ENCODE assay signal across 8 cellular contexts in the genomic region with DNA sequence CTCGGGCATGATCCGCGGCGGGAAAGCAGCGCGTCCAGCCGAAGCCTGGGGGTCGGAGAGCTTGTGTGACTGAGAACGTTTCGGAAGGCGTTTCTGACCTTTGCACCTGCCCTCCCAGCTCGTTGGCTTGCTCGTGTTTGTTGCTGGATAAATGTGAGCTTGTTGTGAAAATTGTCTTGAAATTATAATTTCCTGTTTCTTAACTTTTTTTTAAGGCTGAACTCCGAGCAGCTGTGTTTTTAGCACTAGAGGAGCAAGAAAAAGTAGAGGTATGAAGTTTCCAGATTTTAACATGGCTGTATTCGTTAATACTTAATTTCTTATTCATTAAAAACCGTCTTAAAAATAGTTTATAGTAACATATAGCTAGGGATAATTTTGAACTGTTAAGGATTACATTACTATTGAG. TPM values are rescaled to one million over a fixed set of nuclear protein-coding genes. Genes with fewer than 3 reads are reported as not detected.
DNase-seq lines count a peak whose midpoint lies in the region; ATAC-seq and TF ChIP-seq lines count a peak whose summit lies in the region.

No MANE protein-coding gene starts in this region.

- no peaks in the 10 kb centered on the region for H3K9me2 ChIP-seq in SK-N-SH

- peaks cover 15% of the 10 kb centered on the region for H3K36me3 Mint-ChIP-seq in T-helper 1 cell treated with Interleukin-12 subunit alpha and Interleukin-12 subunit beta and Interleukin-4 antibody, amounts not matched to agents 30 μg/mL and 1 μg/mL, for 36 hours (ENCODE audit: low read depth)

- peak overlapping the region; percentile 42 to 86; a peak in 3 of 4 replicates for H3K27ac ChIP-seq in SK-N-SH (ENCODE audit: low read depth in 2 of 2, low read length in 1 of 2)
- H3K27ac ChIP-seq in foreskin keratinocyte = peak overlapping the region; percentile 6

- TF ChIP-seq EP300 in SK-N-SH (IDR thresholded peaks at IDR 0.05; ENCODE audit: borderline replicate concordance in 1 of 2, low read depth in 1 of 2, low read length in 1 of 2) = no peak

- peak overlapping the region; percentile 64 for H3K27ac Mint-ChIP-seq in T-helper 1 cell treated with Interleukin-12 subunit alpha and Interleukin-12 subunit beta and Interleukin-4 antibody, amounts not matched to agents 30 μg/mL and 1 μg/mL, for 36 hours

- no peaks in the 10 kb centered on the region for H3K27me3 Mint-ChIP-seq in T-helper 1 cell treated with Interleukin-12 subunit alpha and Interleukin-12 subunit beta and Interleukin-4 antibody, amounts not matched to agents 30 μg/mL and 1 μg/mL, for 36 hours (ENCODE audit: low read depth)

- H3K9ac ChIP-seq in SK-N-SH = peak overlapping the region; percentile 81

- peaks cover 5% of the 10 kb centered on the region for H4K20me1 ChIP-seq in SK-N-SH (ENCODE audit: insufficient read depth)

- no peaks in the 10 kb centered on the region for H3K9me3 ChIP-seq in SK-N-SH

- H3K4me1 Mint-ChIP-seq in T-helper 1 cell treated with Interleukin-12 subunit alpha and Interleukin-12 subunit beta and Interleukin-4 antibody, amounts not matched to agents 30 μg/mL and 1 μg/mL, for 36 hours (ENCODE audit: low read depth) = peaks cover 29% of the 10 kb centered on the region

- TF ChIP-seq CTCF in SK-N-SH (IDR thresholded peaks at IDR 0.05) = no peak
- TF ChIP-seq CTCF in foreskin keratinocyte (conservative IDR thresholded peaks at IDR 0.05) = no peak
- no peak for TF ChIP-seq CTCF in retinal pigment epithelial cell (conservative IDR thresholded peaks at IDR 0.05; ENCODE audit: low read depth, low read length)

- 8% methylated on average over 13 of the region's 16 CpGs for WGBS in SK-N-SH (ENCODE audit: low lambda C conversion rate)

- CTCF ChIA-PET in SK-N-SH (lab: Yijun Ruan, JAX) = interaction anchor here (0.6 to 3.4 kb wide), 9 partner anchors 10 to 152 kb away, joined by 3 to 27 read pairs (median 4); no protein-coding TSS in a partner anchor

- ATAC-seq in SK-N-SH treated with all-trans-retinoic acid at 6 μM for 48 hours (no peak), foreskin keratinocyte (no peak), GM21786 (IDR thresholded peaks at IDR 0.05; ENCODE audit: unreplicated experiment) (no peak)

- H3F3A ChIP-seq in SK-N-SH (replicated peaks; ENCODE audit: insufficient read depth) = peaks cover 3% of the 10 kb centered on the region

- no peak for DNase-seq in SK-N-SH
- DNase-seq in foreskin keratinocyte = no peak
- DNase-seq in retinal pigment epithelial cell (ENCODE audit: low read depth) = no peak
- no peak for DNase-seq in NCI-H2029 treated with DMSO at 0.1 percent for 48 hours (lab: John Stamatoyannopoulos, UW)
- DNase-seq in DMS 273 treated with DMSO at 0.1 percent for 48 hours (lab: John Stamatoyannopoulos, UW) = no peak

- POLR2A ChIA-PET in SK-N-SH (lab: Yijun Ruan, JAX) = interaction anchor here (0.7 to 0.9 kb wide), 2 partner anchors 30 to 43 kb away, joined by 3 to 4 read pairs; partner anchors contain the start of gene RNASET2

- peak overlapping the region; percentile 87 for H3K4me2 ChIP-seq in SK-N-SH

- H2AFZ ChIP-seq in SK-N-SH (ENCODE audit: low read depth) = peak overlapping the region; percentile 87; the same call in 1 of the 2 replicates

- H3K4me3 Mint-ChIP-seq in T-helper 1 cell treated with Interleukin-12 subunit alpha and Interleukin-12 subunit beta and Interleukin-4 antibody, amounts not matched to agents 30 μg/mL and 1 μg/mL, for 36 hours = peak overlapping the region; percentile 85

- H3K4me1 ChIP-seq in SK-N-SH (ENCODE audit: control insufficient read depth in 1 of 2, insufficient read depth in 2 of 2, low read depth in 1 of 2, low read length in 1 of 2) (peaks cover 15 to 24% of the 10 kb centered on the region in 2 experiments; a peak in 3 of 4 replicates), foreskin keratinocyte (peaks cover 6% of the 10 kb centered on the region)

- H3K4me3 ChIP-seq in SK-N-SH (ENCODE audit: low read depth in 2 of 2, low read length in 1 of 2) = peak overlapping the region; percentile 87 to 97
- peak overlapping the region; percentile 73 for H3K4me3 ChIP-seq in retinal pigment epithelial cell (ENCODE audit: low read length)

- H3K79me2 ChIP-seq in SK-N-SH (ENCODE audit: insufficient read depth) = peaks cover 78% of the 10 kb centered on the region

- H3K36me3 ChIP-seq in SK-N-SH (replicated peaks in 1 of 2; ENCODE audit: control insufficient read depth in 1 of 2, insufficient read depth in 2 of 2, low read length in 1 of 2) = peaks cover 26 to 35% of the 10 kb centered on the region in 2 experiments

- no peaks in the 10 kb centered on the region for H3K9me3 Mint-ChIP-seq in T-helper 1 cell treated with Interleukin-12 subunit alpha and Interleukin-12 subunit beta and Interleukin-4 antibody, amounts not matched to agents 30 μg/mL and 1 μg/mL, for 36 hours

- TF ChIP-seq RAD21 in SK-N-SH (IDR thresholded peaks at IDR 0.05; ENCODE audit: low read length) = no peak

- H3K27me3 ChIP-seq in SK-N-SH (ENCODE audit: insufficient read depth) (no peaks in the 10 kb centered on the region), foreskin keratinocyte (no peaks in the 10 kb centered on the region)

TF ChIP-seq in SK-N-SH, 30 proteins besides CTCF, POLR2A, EP300 and RAD21:
- TF ChIP-seq FOXJ3 (CRISPR knock-in tag; IDR thresholded peaks at IDR 0.05) (no peak), GATA2 (CRISPR knock-in tag; IDR thresholded peaks at IDR 0.05) (no peak), JUND (IDR thresholded peaks at IDR 0.05) (no peak), NRF1 (IDR thresholded peaks at IDR 0.05; ENCODE audit: low read depth, low read length) (no peak), ELF1 (IDR thresholded peaks at IDR 0.05) (no peak), NFIC (IDR thresholded peaks at IDR 0.05; ENCODE audit: borderline replicate concordance) (no peak), SMC3 (IDR thresholded peaks at IDR 0.05; ENCODE audit: low read depth, low read length) (no peak), FOXM1 (IDR thresholded peaks at IDR 0.05; ENCODE audit: low read depth) (no peak), FOSL2 (IDR thresholded peaks at IDR 0.05; ENCODE audit: borderline replicate concordance, low read depth) (no peak), GABPA (IDR thresholded peaks at IDR 0.05; ENCODE audit: low read depth) (no peak), TCF12 (IDR thresholded peaks at IDR 0.05) (no peak), RCOR1 (IDR thresholded peaks at IDR 0.05; ENCODE audit: low read length) (no peak)
- TF ChIP-seq, protein P1, sequence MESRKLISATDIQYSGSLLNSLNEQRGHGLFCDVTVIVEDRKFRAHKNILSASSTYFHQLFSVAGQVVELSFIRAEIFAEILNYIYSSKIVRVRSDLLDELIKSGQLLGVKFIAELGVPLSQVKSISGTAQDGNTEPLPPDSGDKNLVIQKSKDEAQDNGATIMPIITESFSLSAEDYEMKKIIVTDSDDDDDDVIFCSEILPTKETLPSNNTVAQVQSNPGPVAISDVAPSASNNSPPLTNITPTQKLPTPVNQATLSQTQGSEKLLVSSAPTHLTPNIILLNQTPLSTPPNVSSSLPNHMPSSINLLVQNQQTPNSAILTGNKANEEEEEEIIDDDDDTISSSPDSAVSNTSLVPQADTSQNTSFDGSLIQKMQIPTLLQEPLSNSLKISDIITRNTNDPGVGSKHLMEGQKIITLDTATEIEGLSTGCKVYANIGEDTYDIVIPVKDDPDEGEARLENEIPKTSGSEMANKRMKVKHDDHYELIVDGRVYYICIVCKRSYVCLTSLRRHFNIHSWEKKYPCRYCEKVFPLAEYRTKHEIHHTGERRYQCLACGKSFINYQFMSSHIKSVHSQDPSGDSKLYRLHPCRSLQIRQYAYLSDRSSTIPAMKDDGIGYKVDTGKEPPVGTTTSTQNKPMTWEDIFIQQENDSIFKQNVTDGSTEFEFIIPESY (IDR thresholded peaks at IDR 0.05; ENCODE audit: borderline replicate concordance, low read depth) = no peak

TF ChIP-seq in SK-N-SH treated with all-trans-retinoic acid at 6 μM for 48 hours, 23 proteins besides CTCF, POLR2A, EP300 and RAD21 (continues in another document):
- TF ChIP-seq CSRNP3 (CRISPR knock-in tag; IDR thresholded peaks at IDR 0.05) (no peak), CSDC2 (CRISPR knock-in tag; IDR thresholded peaks at IDR 0.05) (no peak), SNAI2 (CRISPR knock-in tag; IDR thresholded peaks at IDR 0.05) (no peak), BACH2 (CRISPR knock-in tag; IDR thresholded peaks at IDR 0.05; ENCODE audit: borderline replicate concordance) (no peak), PPARA (CRISPR knock-in tag; IDR thresholded peaks at IDR 0.05; ENCODE audit: borderline replicate concordance) (no peak)

RNA-seq across cellular contexts. Expression of gene CEP43, which starts 0.7 kb away (rescaled TPM):
- polyA plus RNA-seq in SK-N-SH (2012; rRNA removed) = 7.5 and 9.7 TPM in 2 replicates
- 8.4 and 11.3 TPM in 2 replicates for polyA plus RNA-seq in SK-N-SH (2012; cell fraction: cytosol; rRNA removed)
- 17.1 and 27.9 TPM in 2 replicates for polyA plus RNA-seq in SK-N-SH (2012; cell fraction: nucleus; rRNA removed)
- 13.5 and 15.5 TPM in 2 replicates for total RNA-seq in foreskin keratinocyte
- polyA plus RNA-seq in foreskin keratinocyte = 7.5 and 9.4 TPM in 2 replicates

RNA-seq across cellular contexts. Expression of gene RNASET2, which starts 43.5 kb away (rescaled TPM):
- 58.4 and 59.2 TPM in 2 replicates for polyA plus RNA-seq in SK-N-SH (2012; rRNA removed)
- polyA plus RNA-seq in SK-N-SH (2012; cell fraction: cytosol; rRNA removed) = 54.7 and 56.7 TPM in 2 replicates
- polyA plus RNA-seq in SK-N-SH (2012; cell fraction: nucleus; rRNA removed) = 43.6 and 50.8 TPM in 2 replicates
- 14.3 and 14.5 TPM in 2 replicates for total RNA-seq in foreskin keratinocyte
- polyA plus RNA-seq in foreskin keratinocyte = 17.6 and 18.5 TPM in 2 replicates
